1 cellular context compared by ENCODE assay signal in genomic region chr16:56848056-56848936, GRCh38.
TF ChIP-seq lines count a peak whose summit lies in the region.

No MANE protein-coding gene starts in this region.

TF ChIP-seq in H1, 55 proteins besides CTCF, POLR2A, EP300 and RAD21 (continued from another document):
- TF ChIP-seq ATF2 (IDR thresholded peaks at IDR 0.05; ENCODE audit: low read length) = no peak
